Comparison of ENCODE assay signal across 1 cellular context in genomic region chr4:60611762-60612496, GRCh38.
TF ChIP-seq lines count a peak whose summit lies in the region.

No MANE protein-coding gene starts in this region.

TF ChIP-seq in IMR-90, 13 proteins besides CTCF, POLR2A, EP300 and RAD21 (continued from another document):
- TF ChIP-seq ELK1 (IDR thresholded peaks at IDR 0.05; ENCODE audit: borderline replicate concordance, low read depth, low read length) (no peak), MAZ (IDR thresholded peaks at IDR 0.05; ENCODE audit: borderline replicate concordance, low read depth, low read length) (no peak), RCOR1 (IDR thresholded peaks at IDR 0.05; ENCODE audit: insufficient replicate concordance, low read length) (no peak), SMC3 (IDR thresholded peaks at IDR 0.05; ENCODE audit: low read depth, low read length) (no peak)
TF ChIP-seq in IMR-90: peak in this region for 0.
